ENCODE assay signal across 9 cellular contexts in genomic region chrX:31070057-31070468, GRCh38. TPM values are rescaled to one million over a fixed set of nuclear protein-coding genes. Genes with fewer than 3 reads are reported as not detected.
DNase-seq lines count a peak whose midpoint lies in the region; ATAC-seq and TF ChIP-seq lines count a peak whose summit lies in the region.
"Had no signal": no experiment of that assay in that cellular context is flagged by ENCODE, and none has a peak within 500 bp of the region (broad histone marks: within the 10 kb centered on the region; RNA-seq: fewer than 3 reads in every experiment).

No MANE protein-coding gene starts in this region.

- peaks cover 19% of the 10 kb centered on the region for H3K4me1 Mint-ChIP-seq in activated T-cell treated with anti-CD3 and anti-CD28 coated beads, Interleukin-2, amount 50 U/mL, for 72 hours (ENCODE audit: low read depth)
- H3K4me1 Mint-ChIP-seq: nephron had no signal

- H3K4me3 ChIP-seq in mucosa of descending colon: no peak overlapping the region

- H3K4me1 ChIP-seq in mucosa of descending colon (ENCODE audit: low read depth): no peaks in the 10 kb centered on the region

- H3K27ac Mint-ChIP-seq in activated T-cell treated with anti-CD3 and anti-CD28 coated beads, Interleukin-2, amount 50 U/mL, for 72 hours: no peak overlapping the region
- H3K27ac Mint-ChIP-seq: nephron had no signal

- H3K27me3 Mint-ChIP-seq in activated T-cell treated with anti-CD3 and anti-CD28 coated beads, Interleukin-2, amount 50 U/mL, for 72 hours (ENCODE audit: low read depth): peaks cover 9% of the 10 kb centered on the region

- peaks cover 1 to 2% of the 10 kb centered on the region in 2 donors for H3K36me3 Mint-ChIP-seq in activated T-cell treated with anti-CD3 and anti-CD28 coated beads, Interleukin-2, amount 50 U/mL, for 72 hours (ENCODE audit: insufficient read depth in 2 of 2)

- TF ChIP-seq CTCF in mucosa of descending colon (IDR thresholded peaks at IDR 0.05): no peak

- peaks cover 7 to 8% of the 10 kb centered on the region in 2 donors for H3K9me3 Mint-ChIP-seq in activated T-cell treated with anti-CD3 and anti-CD28 coated beads, Interleukin-2, amount 50 U/mL, for 72 hours

- H3K4me3 Mint-ChIP-seq in activated T-cell treated with anti-CD3 and anti-CD28 coated beads, Interleukin-2, amount 50 U/mL, for 72 hours: peak overlapping the region; percentile 6 to 18
- H3K4me3 Mint-ChIP-seq: nephron had no signal

- intact Hi-C loops in mucosa of descending colon (cut with DNase I, micrococcal nuclease): no loop called here

- H3K36me3 ChIP-seq in mucosa of descending colon (ENCODE audit: low read depth): no peaks in the 10 kb centered on the region

- peak; percentile 96 to 98 for ATAC-seq in activated T-cell treated with anti-CD3 and anti-CD28 coated beads, Interleukin-2, amount 50 U/mL, for 72 hours (replicated peaks in 1 of 2)
- ATAC-seq in GM21447 (IDR thresholded peaks at IDR 0.05; ENCODE audit: unreplicated experiment) (peak; percentile 69), HG03439 (IDR thresholded peaks at IDR 0.05; ENCODE audit: unreplicated experiment) (peak; percentile 68), mucosa of descending colon (peak; percentile 33)

- DNase-seq in activated T-cell treated with anti-CD3 and anti-CD28 coated beads, Interleukin-2, amount 50 U/mL, for 72 hours: peak; percentile 15 to 25
- DNase-seq in activated T-cell treated with anti-CD3 and anti-CD28 coated beads, Interleukin-2, amount 50 U/mL, for 48 hours: no peak
- DNase-seq in mucosa of descending colon (no peak), cortex of kidney (lab: John Stamatoyannopoulos, UW) (no peak), HUDEP-2 (lab: John Stamatoyannopoulos, UW; ENCODE audit: unreplicated experiment in 76 of 76) (no peak)
- no peak for DNase-seq in activated CD8-positive, alpha-beta memory T cell treated with anti-CD3 and anti-CD28 coated beads for 24 hours

- H3K9me3 ChIP-seq in mucosa of descending colon: no peaks in the 10 kb centered on the region

RNA-seq across cellular contexts. Expression of gene FTHL17, which starts 1.8 kb away (rescaled TPM):
- not detected for total RNA-seq in activated T-cell treated with anti-CD3 and anti-CD28 coated beads, Interleukin-2, amount 50 U/mL, for 72 hours
- total RNA-seq in mucosa of descending colon: not detected

Comparison
In these comparisons a context has a peak if more than half of its experiments do, and no peak if none do; other contexts are left out.
1. DNase-seq: peak in activated T-cell treated with anti-CD3 and anti-CD28 coated beads, Interleukin-2, amount 50 U/mL, for 72 hours (2 of 2); none in activated T-cell treated with anti-CD3 and anti-CD28 coated beads, Interleukin-2, amount 50 U/mL, for 48 hours (0 of 2), mucosa of descending colon (0 of 3), cortex of kidney (single experiment), activated CD8-positive, alpha-beta memory T cell treated with anti-CD3 and anti-CD28 coated beads for 24 hours (single experiment) and HUDEP-2 (0 of 76).
2. ATAC-seq: peak in every context shown above with its lines; median percentile 97 in activated T-cell treated with anti-CD3 and anti-CD28 coated beads, Interleukin-2, amount 50 U/mL, for 72 hours; 69 in GM21447; 68 in HG03439; 33 in mucosa of descending colon.